ENCODE assay signal across 8 cellular contexts in the genomic region with DNA sequence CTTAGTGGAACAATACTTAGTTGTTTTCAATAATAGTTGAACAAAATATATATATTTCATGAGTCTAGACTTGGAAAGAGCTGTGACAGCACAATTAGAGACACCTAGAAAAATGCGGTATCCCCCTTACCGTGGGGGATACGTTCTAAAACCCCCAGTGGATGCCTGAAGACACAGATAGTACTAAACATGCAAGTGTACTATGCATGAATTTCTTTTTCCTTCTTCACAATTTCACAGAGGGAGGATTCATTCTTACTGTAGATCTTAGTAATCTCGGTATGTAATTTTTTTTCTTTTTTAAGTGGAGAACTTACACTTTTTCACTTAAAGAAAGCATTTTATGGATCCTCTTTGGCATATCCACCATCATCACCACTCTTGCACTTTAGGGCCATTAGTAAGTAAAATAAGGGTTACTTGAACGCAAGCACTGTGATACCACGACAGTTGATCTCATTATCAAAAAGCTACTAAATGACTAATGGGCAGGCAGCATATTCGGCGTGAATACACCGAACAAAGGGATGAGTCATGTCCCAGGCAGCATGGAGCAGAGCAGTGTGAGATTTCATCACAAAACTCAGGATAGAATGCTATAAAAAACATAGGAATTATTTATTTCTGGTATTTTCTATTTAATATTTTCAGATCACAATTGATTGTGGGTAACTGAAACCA.
A peak's percentile ranks its signal among the peaks of the same experiment; 100 is the strongest.
DNase-seq lines count a peak whose midpoint lies in the region; ATAC-seq and TF ChIP-seq lines count a peak whose summit lies in the region.

No MANE protein-coding gene starts in this region.

- CTCF ChIA-PET in RWPE1 (lab: Yijun Ruan, JAX) (interaction anchor here (0.7 to 0.9 kb wide), 3 partner anchors 100 to 501 kb away, joined by 3 to 6 read pairs (median 4); no protein-coding TSS in a partner anchor), T-cell (lab: Charles Lee) (no interaction called here)

- no peak overlapping the region for H3K27ac Mint-ChIP-seq in T-cell

- no peaks in the 10 kb centered on the region for H3K4me1 ChIP-seq in fibroblast of lung (ENCODE audit: control insufficient read depth, extremely low read depth, insufficient read depth, low read length)
- no peaks in the 10 kb centered on the region for H3K4me1 ChIP-seq in skeletal muscle tissue (ENCODE audit: control insufficient read depth in 3 of 3, insufficient read depth in 3 of 3, low read length in 3 of 3)

- H3K27me3 ChIP-seq in fibroblast of lung (ENCODE audit: control insufficient read depth, insufficient read depth, low read length) = no peaks in the 10 kb centered on the region
- H3K27me3 ChIP-seq in skeletal muscle tissue (ENCODE audit: control insufficient read depth in 3 of 3, insufficient read depth in 3 of 3, low read length in 3 of 3) = no peaks in the 10 kb centered on the region

- no peak for TF ChIP-seq CTCF in RWPE1 (conservative IDR thresholded peaks at IDR 0.05; ENCODE audit: low read depth)
- TF ChIP-seq CTCF in fibroblast of lung (conservative IDR thresholded peaks at IDR 0.05 in 1 of 2, IDR thresholded peaks at IDR 0.05 in 1 of 2; ENCODE audit: low read depth in 1 of 2, low read length in 2 of 2) = no peak

- peaks cover 8% of the 10 kb centered on the region for H3K36me3 Mint-ChIP-seq in T-cell

- H3K4me1 Mint-ChIP-seq in T-cell = peaks cover 0 to 5% (median 4%) of the 10 kb centered on the region in 3 donors

- peak overlapping the region in 2 of 4 experiments; percentile 22 to 46 for H3K4me3 ChIP-seq in fibroblast of lung (replicated peaks in 1 of 4; ENCODE audit: control extremely low read depth in 1 of 4, insufficient read depth in 1 of 4, low read depth in 3 of 4, low read length in 4 of 4)
- H3K4me3 ChIP-seq in skeletal muscle tissue (ENCODE audit: low read length in 3 of 3) = peak overlapping the region in 2 of 3 donors; percentile 49 to 65

- H3K9ac ChIP-seq in fibroblast of lung (ENCODE audit: insufficient read depth, low read length) = no peak overlapping the region
- peak overlapping the region in 2 of 3 donors; percentile 34 to 46 for H3K9ac ChIP-seq in skeletal muscle tissue (ENCODE audit: low read depth in 1 of 3, low read length in 3 of 3)

- DNase-seq in stimulated activated CD4-positive, alpha-beta T cell treated with anti-CD3 and anti-CD28 coated beads, Interleukin-1b, Interleukin-23, amount 100 ng/mL, for 48 hours = peak; percentile 24
- DNase-seq in stimulated activated CD4-positive, alpha-beta T cell treated with anti-CD3 and anti-CD28 coated beads, Interleukin-2, amount 100 ng/mL, for 48 hours = no peak
- DNase-seq in RWPE1 (ENCODE audit: low spot score) = peak; percentile 88
- peak; percentile 82 to 93 for DNase-seq in fibroblast of lung (ENCODE audit: low read depth in 2 of 2)
- DNase-seq in T-cell = no peak
- no peak for DNase-seq in NCI-H1436 (lab: John Stamatoyannopoulos, UW)
- no peak for DNase-seq in NCI-H2227 treated with DMSO at 0.1 percent for 48 hours (lab: John Stamatoyannopoulos, UW)

- H3K79me2 ChIP-seq in fibroblast of lung (ENCODE audit: control insufficient read depth, insufficient read depth, low read length) = no peaks in the 10 kb centered on the region

- H3K27ac ChIP-seq in RWPE1 (no peak overlapping the region), fibroblast of lung (ENCODE audit: insufficient read depth, low read length) (no peak overlapping the region), skeletal muscle tissue (ENCODE audit: low read depth, low read length) (no peak overlapping the region)

- H3K27me3 Mint-ChIP-seq in T-cell = peaks cover 0 to 8% of the 10 kb centered on the region in 2 donors

- H2AFZ ChIP-seq in fibroblast of lung (ENCODE audit: low read length) = no peak overlapping the region

- POLR2A ChIA-PET in RWPE1 (lab: Yijun Ruan, JAX; ENCODE audit: low non-redundant PET) = no interaction called here
- POLR2A ChIA-PET in T-cell (lab: Charles Lee) = no interaction called here

- peaks cover 4 to 28% (median 19%) of the 10 kb centered on the region in 3 donors for H3K9me3 Mint-ChIP-seq in T-cell

- H3K36me3 ChIP-seq in fibroblast of lung (ENCODE audit: control insufficient read depth, insufficient read depth, low read length) = no peaks in the 10 kb centered on the region
- H3K36me3 ChIP-seq in skeletal muscle tissue (ENCODE audit: control insufficient read depth in 3 of 3, insufficient read depth in 3 of 3, low read length in 3 of 3) = no peaks in the 10 kb centered on the region

- no peak for ATAC-seq in T-cell (replicated peaks in 1 of 4)

- H3K4me3 Mint-ChIP-seq in T-cell = no peak overlapping the region

- no peaks in the 10 kb centered on the region for H4K20me1 ChIP-seq in fibroblast of lung (ENCODE audit: control insufficient read depth, extremely low read depth, insufficient read depth, low read length)

- H3K4me2 ChIP-seq in fibroblast of lung (ENCODE audit: extremely low read depth, insufficient read depth, low read length) = peak overlapping the region; percentile 51

- no peaks in the 10 kb centered on the region for H3K9me3 ChIP-seq in fibroblast of lung (ENCODE audit: control insufficient read depth, insufficient read depth, low read depth, low read length)
- peaks cover 0 to 8% (median 0%) of the 10 kb centered on the region in 3 donors for H3K9me3 ChIP-seq in skeletal muscle tissue (ENCODE audit: control insufficient read depth in 3 of 3, low read length in 3 of 3)

Comparison
In these comparisons a context has a peak if more than half of its experiments do, and no peak if none do; other contexts are left out.
1. DNase-seq: peak in stimulated activated CD4-positive, alpha-beta T cell treated with anti-CD3 and anti-CD28 coated beads, Interleukin-1b, Interleukin-23, amount 100 ng/mL, for 48 hours (single experiment), RWPE1 (single experiment) and fibroblast of lung (2 of 2); none in stimulated activated CD4-positive, alpha-beta T cell treated with anti-CD3 and anti-CD28 coated beads, Interleukin-2, amount 100 ng/mL, for 48 hours (0 of 2), T-cell (0 of 34), NCI-H1436 (single experiment) and NCI-H2227 treated with DMSO at 0.1 percent for 48 hours (single experiment).